Comparison of ENCODE assay signal across 8 cellular contexts in the genomic region with DNA sequence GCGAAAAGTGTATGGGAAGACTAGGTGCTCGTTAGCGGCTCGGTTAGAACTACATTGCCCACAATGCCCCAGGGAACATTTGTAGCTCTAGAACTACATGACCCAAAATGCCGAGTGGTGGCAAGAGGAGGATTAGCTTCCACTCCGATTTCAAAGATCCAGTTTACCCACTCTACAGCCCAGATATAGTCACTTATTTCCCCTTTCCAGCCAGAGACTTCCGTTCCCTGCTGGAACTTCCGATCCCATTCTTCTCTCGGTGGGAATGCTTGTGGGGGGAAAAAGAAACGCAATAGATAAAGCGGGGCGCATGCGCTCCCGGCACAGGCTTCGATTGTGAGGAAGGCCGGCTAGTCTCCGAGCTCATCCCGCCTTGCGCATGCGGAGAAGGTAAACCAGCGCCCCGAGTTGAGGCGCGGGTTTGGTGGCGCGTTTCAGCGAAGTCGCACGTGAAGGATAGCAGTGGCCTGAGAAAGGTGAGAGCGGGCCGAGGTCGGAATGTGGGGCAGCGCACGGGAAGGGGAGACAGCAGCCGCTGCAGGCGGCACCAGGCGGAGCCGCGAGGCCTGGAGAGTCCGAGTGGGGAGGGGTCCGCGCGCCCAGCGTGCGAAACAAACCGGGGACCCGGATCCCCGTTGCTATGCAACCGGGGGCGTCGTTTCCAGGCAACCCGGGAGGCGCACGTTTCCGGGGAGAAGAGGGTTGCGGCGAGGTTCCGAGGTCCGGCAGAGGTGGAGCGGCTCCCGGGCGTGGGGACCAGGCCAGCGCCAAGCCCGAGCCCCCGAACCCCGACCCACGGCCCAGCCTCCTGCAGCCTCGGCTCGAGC. TPM values are rescaled to one million over a fixed set of nuclear protein-coding genes. Genes with fewer than 3 reads are reported as not detected.
DNase-seq lines count a peak whose midpoint lies in the region; ATAC-seq and TF ChIP-seq lines count a peak whose summit lies in the region.

A gene with protein sequence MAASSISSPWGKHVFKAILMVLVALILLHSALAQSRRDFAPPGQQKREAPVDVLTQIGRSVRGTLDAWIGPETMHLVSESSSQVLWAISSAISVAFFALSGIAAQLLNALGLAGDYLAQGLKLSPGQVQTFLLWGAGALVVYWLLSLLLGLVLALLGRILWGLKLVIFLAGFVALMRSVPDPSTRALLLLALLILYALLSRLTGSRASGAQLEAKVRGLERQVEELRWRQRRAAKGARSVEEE (plus strand): TSS at position 366 of the 827 bp plus-strand sequence. CDS start 5,536 bp downstream, outside the sequence.

- WGBS in suprapubic skin, result 0% methylated on average over 17 of the region's 69 CpGs

- H3K27ac ChIP-seq in suprapubic skin, result peak within 1 kb of the TSS; percentile 96

- H3K27me3 Mint-ChIP-seq in activated naive CD4-positive, alpha-beta T cell treated with anti-CD3 and anti-CD28 coated beads, Interleukin-2, amount 50 U/mL, for 24 hours, result no peaks in the 10 kb centered on the region

- no peak for TF ChIP-seq EP300 in suprapubic skin (IDR thresholded peaks at IDR 0.05)

- H3K36me3 Mint-ChIP-seq in activated naive CD4-positive, alpha-beta T cell treated with anti-CD3 and anti-CD28 coated beads, Interleukin-2, amount 50 U/mL, for 24 hours, result peaks cover 5% of the 10 kb centered on the region

- peak within 1 kb of the TSS; percentile 93 for H3K4me3 Mint-ChIP-seq in activated naive CD4-positive, alpha-beta T cell treated with anti-CD3 and anti-CD28 coated beads, Interleukin-2, amount 50 U/mL, for 24 hours

- no peaks in the 10 kb centered on the region for H3K9me3 Mint-ChIP-seq in activated naive CD4-positive, alpha-beta T cell treated with anti-CD3 and anti-CD28 coated beads, Interleukin-2, amount 50 U/mL, for 24 hours

- H3K36me3 ChIP-seq in suprapubic skin, result no peaks in the 10 kb centered on the region

- H3K27ac Mint-ChIP-seq in activated naive CD4-positive, alpha-beta T cell treated with anti-CD3 and anti-CD28 coated beads, Interleukin-2, amount 50 U/mL, for 24 hours, result peak within 1 kb of the TSS; percentile 97

- H3K4me1 ChIP-seq in suprapubic skin, result peaks cover 54% of the 10 kb centered on the region

- DNase-seq in GM04503 (ENCODE audit: low read depth) (peak; percentile 64), NCI-H1092 treated with DMSO at 0.1 percent for 48 hours (lab: John Stamatoyannopoulos, UW) (peak; percentile 99), glomerular visceral epithelial cell (ENCODE audit: extremely low spot score) (peak; percentile 86), occipital lobe (lab: John Stamatoyannopoulos, UW) (peak; percentile 85), suprapubic skin (ENCODE audit: low spot score in 2 of 2) (peak; percentile 91 to 93)

- H3K27me3 ChIP-seq in suprapubic skin, result no peaks in the 10 kb centered on the region

- ATAC-seq in HG02571 (IDR thresholded peaks at IDR 0.05; ENCODE audit: unreplicated experiment) (peak; percentile 43), SK-N-SH treated with all-trans-retinoic acid at 6 μM for 48 hours (peak; percentile 87)

- peaks cover 65% of the 10 kb centered on the region for H3K4me1 Mint-ChIP-seq in activated naive CD4-positive, alpha-beta T cell treated with anti-CD3 and anti-CD28 coated beads, Interleukin-2, amount 50 U/mL, for 24 hours

- TF ChIP-seq CTCF in suprapubic skin (IDR thresholded peaks at IDR 0.05), result no peak

- H3K4me3 ChIP-seq in suprapubic skin, result peak within 1 kb of the TSS; percentile 95

- H3K9me3 ChIP-seq in suprapubic skin, result no peaks in the 10 kb centered on the region

- TF ChIP-seq POLR2A in suprapubic skin (IDR thresholded peaks at IDR 0.05), result no peak

TF ChIP-seq in SK-N-SH treated with all-trans-retinoic acid at 6 μM for 48 hours, 23 proteins besides CTCF, POLR2A, EP300 and RAD21:
- TF ChIP-seq ZFP3 (CRISPR knock-in tag; IDR thresholded peaks at IDR 0.05) (no peak), ISL1 (CRISPR knock-in tag; IDR thresholded peaks at IDR 0.05) (no peak)
TF ChIP-seq in SK-N-SH treated with all-trans-retinoic acid at 6 μM for 48 hours: peak in this region for 0.

RNA-seq across cellular contexts. Expression of the gene that starts here (rescaled TPM):
- total RNA-seq in occipital lobe, result 8.3 TPM
- total RNA-seq in suprapubic skin, result 100 to 1,000 TPM in 3 of 4 donors, 10 to 100 TPM in 1; 67.4 to 128 (median 110) TPM

Comparison
In these comparisons a context has a peak if more than half of its experiments do, and no peak if none do; other contexts are left out.
1. Peak in every context shown above with its lines: DNase-seq, ATAC-seq, H3K4me3 ChIP-seq and H3K27ac ChIP-seq.